ENCODE assay signal across 11 cellular contexts in genomic region chr10:101120520-101120883, GRCh38. TPM values are rescaled to one million over a fixed set of nuclear protein-coding genes. Genes with fewer than 3 reads are reported as not detected.
A peak's percentile ranks its signal among the peaks of the same experiment; 100 is the strongest.
DNase-seq lines count a peak whose midpoint lies in the region; ATAC-seq, FAIRE-seq and TF ChIP-seq lines count a peak whose summit lies in the region.
"Had no signal": no experiment of that assay in that cellular context is flagged by ENCODE, and none has a peak within 500 bp of the region (broad histone marks: within the 10 kb centered on the region; RNA-seq: fewer than 3 reads in every experiment).

No MANE protein-coding gene starts in this region.

- no peaks in the 10 kb centered on the region for H3K9me3 Mint-ChIP-seq in activated CD4-positive, alpha-beta T cell treated with anti-CD3 and anti-CD28 coated beads, Interleukin-2, amount 10 ng/mL, durations not matched to agents 7 days and 5 days
- no peaks in the 10 kb centered on the region for H3K9me3 Mint-ChIP-seq in activated naive CD8-positive, alpha-beta T cell treated with anti-CD3 and anti-CD28 coated beads for 36 hours

- no peak for DNase-seq in activated CD4-positive, alpha-beta T cell treated with anti-CD3 and anti-CD28 coated beads, Interleukin-2, amount 10 ng/mL, durations not matched to agents 7 days and 5 days
- DNase-seq in activated CD4-positive, alpha-beta T cell treated with anti-CD3 and anti-CD28 coated beads for 48 hours, result no peak
- no peak for DNase-seq in activated naive CD8-positive, alpha-beta T cell treated with anti-CD3 and anti-CD28 coated beads for 36 hours
- DNase-seq in HepG2 (ENCODE audit: low spot score) (no peak), suprapubic skin (ENCODE audit: low spot score in 2 of 2) (no peak), SK-N-SH (no peak), HAP-1 (ENCODE audit: low spot score in 2 of 2) (no peak), NCI-H1105 treated with DMSO at 0.1 percent for 48 hours (lab: John Stamatoyannopoulos, UW) (no peak)
- DNase-seq: cerebellar nuclear complex, GOT3 had no signal

- no peaks in the 10 kb centered on the region for H3K9me3 ChIP-seq in HepG2 (ENCODE audit: low read length)
- no peaks in the 10 kb centered on the region for H3K9me3 ChIP-seq in suprapubic skin
- H3K9me3 ChIP-seq in SK-N-SH, result no peaks in the 10 kb centered on the region
- H3K9me3 ChIP-seq in HAP-1, result no peaks in the 10 kb centered on the region

- WGBS in HepG2 (ENCODE audit: low lambda C conversion rate), result 92% methylated on average over 2 of the region's 2 CpGs
- WGBS in suprapubic skin, result 96% methylated on average over 2 of the region's 2 CpGs
- 64% methylated on average over 1 of the region's 2 CpGs for WGBS in SK-N-SH (ENCODE audit: low lambda C conversion rate)

- in situ Hi-C loops in HepG2 (cut with HindIII; ENCODE audit: extremely low pct_ligation_motif_present, low pct_unique_long_range_greater_than_20kb), result no loop called here
- in situ Hi-C loops in HAP-1 (cut with MboI; ENCODE audit: low sequenced_read_pairs), result no loop called here

- POLR2A ChIA-PET in activated CD4-positive, alpha-beta T cell treated with anti-CD3 and anti-CD28 coated beads, Interleukin-2, amount 10 ng/mL, durations not matched to agents 7 days and 5 days (lab: Charles Lee), result no interaction called here
- POLR2A ChIA-PET in HepG2 (lab: Yijun Ruan, JAX) (no interaction called here), SK-N-SH (lab: Yijun Ruan, JAX) (no interaction called here)

- H3K27ac ChIP-seq in HepG2 (ENCODE audit: extremely low read length, insufficient read depth, low read length) (no peak overlapping the region), suprapubic skin (no peak overlapping the region), SK-N-SH (ENCODE audit: low read depth in 2 of 2, low read length in 1 of 2) (no peak overlapping the region)

- no peak for FAIRE-seq in HepG2 (lab: Jason Lieb, UNC)

- TF ChIP-seq RAD21 in HepG2 (CRISPR knock-in tag; IDR thresholded peaks at IDR 0.05) (no peak), SK-N-SH (IDR thresholded peaks at IDR 0.05; ENCODE audit: low read length) (no peak)

- peaks cover 75% of the 10 kb centered on the region for H3K27me3 Mint-ChIP-seq in activated CD4-positive, alpha-beta T cell treated with anti-CD3 and anti-CD28 coated beads, Interleukin-2, amount 10 ng/mL, durations not matched to agents 7 days and 5 days
- peaks cover 58% of the 10 kb centered on the region for H3K27me3 Mint-ChIP-seq in activated naive CD8-positive, alpha-beta T cell treated with anti-CD3 and anti-CD28 coated beads for 36 hours

- H3K4me3 Mint-ChIP-seq in activated CD4-positive, alpha-beta T cell treated with anti-CD3 and anti-CD28 coated beads, Interleukin-2, amount 10 ng/mL, durations not matched to agents 7 days and 5 days, result peak overlapping the region; percentile 85
- peak overlapping the region; percentile 85 for H3K4me3 Mint-ChIP-seq in activated naive CD8-positive, alpha-beta T cell treated with anti-CD3 and anti-CD28 coated beads for 36 hours

- CTCF ChIA-PET in activated CD4-positive, alpha-beta T cell treated with anti-CD3 and anti-CD28 coated beads, Interleukin-2, amount 10 ng/mL, durations not matched to agents 7 days and 5 days (lab: Charles Lee), result no interaction called here
- CTCF ChIA-PET in HepG2 (lab: Yijun Ruan, JAX; ENCODE audit: low intra/inter-chr PET ratio, low total read pairs) (no interaction called here), SK-N-SH (lab: Yijun Ruan, JAX) (no interaction called here)

- H3K9ac ChIP-seq in HepG2 (ENCODE audit: insufficient read depth, low read depth, low read length) (no peak overlapping the region), SK-N-SH (no peak overlapping the region)

- H3K79me2 ChIP-seq in HepG2 (ENCODE audit: insufficient read depth, low read length) (no peaks in the 10 kb centered on the region), SK-N-SH (ENCODE audit: insufficient read depth) (no peaks in the 10 kb centered on the region)

- no peaks in the 10 kb centered on the region for H3K9me2 ChIP-seq in SK-N-SH

- peaks cover 25% of the 10 kb centered on the region for H3K4me1 Mint-ChIP-seq in activated CD4-positive, alpha-beta T cell treated with anti-CD3 and anti-CD28 coated beads, Interleukin-2, amount 10 ng/mL, durations not matched to agents 7 days and 5 days
- peaks cover 23% of the 10 kb centered on the region for H3K4me1 Mint-ChIP-seq in activated naive CD8-positive, alpha-beta T cell treated with anti-CD3 and anti-CD28 coated beads for 36 hours

- H3K36me3 Mint-ChIP-seq in activated CD4-positive, alpha-beta T cell treated with anti-CD3 and anti-CD28 coated beads, Interleukin-2, amount 10 ng/mL, durations not matched to agents 7 days and 5 days (ENCODE audit: low read depth), result no peaks in the 10 kb centered on the region
- no peaks in the 10 kb centered on the region for H3K36me3 Mint-ChIP-seq in activated naive CD8-positive, alpha-beta T cell treated with anti-CD3 and anti-CD28 coated beads for 36 hours

- H3K4me3 ChIP-seq in HepG2 (replicated peaks in 1 of 3; ENCODE audit: insufficient read depth in 1 of 3, low read depth in 2 of 3, low read length in 3 of 3), result peak overlapping the region; percentile 55 to 74 (median 66); a peak in 5 of 6 replicates
- H3K4me3 ChIP-seq in suprapubic skin, result peak overlapping the region; percentile 56
- H3K4me3 ChIP-seq in SK-N-SH (ENCODE audit: low read depth in 2 of 2, low read length in 1 of 2), result no peak overlapping the region
- no peak overlapping the region for H3K4me3 ChIP-seq in HAP-1

- H2AFZ ChIP-seq in HepG2 (ENCODE audit: low read length) (peak overlapping the region; percentile 61), SK-N-SH (ENCODE audit: low read depth) (no peak overlapping the region)

- TF ChIP-seq POLR2A in HepG2 (IDR thresholded peaks at IDR 0.05; ENCODE audit: insufficient read depth in 1 of 2, low read depth in 2 of 2, low read length in 2 of 2), result no peak
- TF ChIP-seq POLR2A in suprapubic skin (IDR thresholded peaks at IDR 0.05), result no peak

- H3K36me3 ChIP-seq in HepG2 (replicated peaks in 1 of 2; ENCODE audit: control insufficient read depth in 1 of 2, insufficient read depth in 2 of 2, low read length in 2 of 2), result no peaks in the 10 kb centered on the region
- no peaks in the 10 kb centered on the region for H3K36me3 ChIP-seq in suprapubic skin
- no peaks in the 10 kb centered on the region for H3K36me3 ChIP-seq in SK-N-SH (replicated peaks in 1 of 2; ENCODE audit: control insufficient read depth in 1 of 2, insufficient read depth in 2 of 2, low read length in 1 of 2)
- H3K36me3 ChIP-seq in HAP-1 (replicated peaks), result no peaks in the 10 kb centered on the region

- H3K27me3 ChIP-seq in HepG2 (ENCODE audit: control insufficient read depth in 1 of 2, insufficient read depth in 2 of 2, low read length in 2 of 2) (peaks cover 5 to 40% of the 10 kb centered on the region in 2 experiments; a peak in 3 of 5 replicates), suprapubic skin (peaks cover 74% of the 10 kb centered on the region), SK-N-SH (ENCODE audit: insufficient read depth) (peaks cover 84% of the 10 kb centered on the region), HAP-1 (ENCODE audit: low read depth) (peaks cover 52% of the 10 kb centered on the region)

- no peaks in the 10 kb centered on the region for H4K20me1 ChIP-seq in HepG2 (ENCODE audit: insufficient read depth, low read length)
- H4K20me1 ChIP-seq in SK-N-SH (ENCODE audit: insufficient read depth), result no peaks in the 10 kb centered on the region

- H3K4me1 ChIP-seq in HepG2 (ENCODE audit: insufficient read depth, low read length), result peaks cover 25% of the 10 kb centered on the region
- H3K4me1 ChIP-seq in suprapubic skin, result peaks cover 32% of the 10 kb centered on the region
- peaks cover 0 to 19% of the 10 kb centered on the region in 2 experiments; a peak in 1 of 4 replicates for H3K4me1 ChIP-seq in SK-N-SH (ENCODE audit: control insufficient read depth in 1 of 2, insufficient read depth in 2 of 2, low read depth in 1 of 2, low read length in 1 of 2)
- no peaks in the 10 kb centered on the region for H3K4me1 ChIP-seq in HAP-1

- no peak for ATAC-seq in HepG2

- no peaks in the 10 kb centered on the region for H3F3A ChIP-seq in SK-N-SH (replicated peaks; ENCODE audit: insufficient read depth)

- TF ChIP-seq EP300 in HepG2 (IDR thresholded peaks at IDR 0.05; ENCODE audit: low read depth in 2 of 2, low read length in 2 of 2) (no peak), HepG2 (CRISPR knock-in tag; IDR thresholded peaks at IDR 0.05; ENCODE audit: borderline replicate concordance) (no peak), suprapubic skin (IDR thresholded peaks at IDR 0.05) (no peak), SK-N-SH (IDR thresholded peaks at IDR 0.05; ENCODE audit: borderline replicate concordance in 1 of 2, low read depth in 1 of 2, low read length in 1 of 2) (no peak)

- H3K4me2 ChIP-seq in HepG2 (ENCODE audit: low read depth, low read length) (peak overlapping the region; percentile 90), SK-N-SH (no peak overlapping the region)

- intact Hi-C loops in HepG2 (cut with micrococcal nuclease; ENCODE audit: unreplicated experiment), result no loop called here

- BruUV-seq in HepG2 (replicated peaks; lab: Mats Ljungman, UMichigan), result no TSS peak

- H3K27ac Mint-ChIP-seq in activated CD4-positive, alpha-beta T cell treated with anti-CD3 and anti-CD28 coated beads, Interleukin-2, amount 10 ng/mL, durations not matched to agents 7 days and 5 days, result peak overlapping the region; percentile 96
- H3K27ac Mint-ChIP-seq in activated naive CD8-positive, alpha-beta T cell treated with anti-CD3 and anti-CD28 coated beads for 36 hours, result no peak overlapping the region

- TF ChIP-seq CTCF in HepG2 (CRISPR knock-in tag; IDR thresholded peaks at IDR 0.05) (no peak), suprapubic skin (IDR thresholded peaks at IDR 0.05) (no peak), SK-N-SH (IDR thresholded peaks at IDR 0.05) (no peak)

RNA-seq across cellular contexts. Expression of gene TLX1, which starts 10.6 kb away (rescaled TPM):
- total RNA-seq in activated CD4-positive, alpha-beta T cell treated with anti-CD3 and anti-CD28 coated beads, Interleukin-2, amount 10 ng/mL, durations not matched to agents 7 days and 5 days, result not detected
- not detected for total RNA-seq in activated naive CD8-positive, alpha-beta T cell treated with anti-CD3 and anti-CD28 coated beads for 36 hours
- total RNA-seq in HepG2 (2016; rRNA removed; fragmentation: Illumina TruSeq; extraction: Trizol) (0.07 TPM in 2 replicates), suprapubic skin (not detected)
- not detected in 2 replicates for total RNA-seq in HepG2 (2016; cell fraction: cytosol; rRNA removed; fragmentation: Illumina TruSeq; extraction: Trizol; ENCODE audit: low read depth)
- total RNA-seq in HepG2 (2016; cell fraction: insoluble cytoplasmic fraction; rRNA removed; fragmentation: Illumina TruSeq; extraction: Trizol), result 0.09 TPM in 1 of 2 replicates, not detected in the other
- total RNA-seq in HepG2 (2016; cell fraction: membrane; rRNA removed; fragmentation: Illumina TruSeq; extraction: Trizol), result 0.10 TPM in 1 of 2 replicates, not detected in the other
- 0.13 and 0.22 TPM in 2 replicates for total RNA-seq in HepG2 (2016; cell fraction: nucleus; rRNA removed; fragmentation: Illumina TruSeq; extraction: Trizol)
- polyA plus RNA-seq in HepG2 (2011; rRNA removed) (0.20 and 0.26 TPM in 2 replicates), SK-N-SH (2012; rRNA removed) (0.02 TPM in 1 of 2 replicates, not detected in the other)
- polyA plus RNA-seq in HepG2 (2011; cell fraction: cytosol; rRNA removed), result 0.15 and 0.16 TPM in 2 replicates
- 0.87 and 1.6 TPM in 2 replicates for polyA plus RNA-seq in HepG2 (2011; cell fraction: nucleus; rRNA removed)
- polyA plus RNA-seq in HepG2 (2012), result 0.09 and 0.21 TPM in 2 replicates
- polyA plus RNA-seq in HepG2 (2016; cell fraction: cytosol; fragmentation: Illumina TruSeq; extraction: Trizol; ENCODE audit: low read depth), result 0.05 and 0.09 TPM in 2 replicates
- 0.08 TPM in 1 of 2 replicates, not detected in the other for polyA plus RNA-seq in HepG2 (2016; cell fraction: insoluble cytoplasmic fraction; fragmentation: Illumina TruSeq; extraction: Trizol; ENCODE audit: low read depth)
- polyA plus RNA-seq in HepG2 (2016; cell fraction: membrane; fragmentation: Illumina TruSeq; extraction: Trizol; ENCODE audit: low read depth), result 0.16 TPM in 1 of 2 replicates, not detected in the other
- not detected in 2 replicates for polyA plus RNA-seq in HepG2 (2016; cell fraction: nucleus; fragmentation: Illumina TruSeq; extraction: Trizol; ENCODE audit: insufficient read depth, low read depth)
- 1.3 TPM in 1 of 2 replicates, not detected in the other for polyA minus RNA-seq in HepG2 (2011; rRNA and poly(A)+ RNA removed; ENCODE audit: low replicate concordance)
- not detected in 2 replicates for polyA minus RNA-seq in HepG2 (2011; cell fraction: cytosol; rRNA and poly(A)+ RNA removed)
- 0.13 TPM in 1 of 2 replicates, not detected in the other for polyA minus RNA-seq in HepG2 (2011; cell fraction: nucleus; rRNA and poly(A)+ RNA removed)
- 0.03 TPM in 1 of 2 replicates, not detected in the other for polyA plus RNA-seq in SK-N-SH (2012; cell fraction: cytosol; rRNA removed)
- not detected in 2 replicates for polyA plus RNA-seq in SK-N-SH (2012; cell fraction: nucleus; rRNA removed)
- total RNA-seq: NCI-H460 had no signal

RNA-seq across cellular contexts. Expression of gene KAZALD1, which starts 58.7 kb away (rescaled TPM):
- total RNA-seq in activated CD4-positive, alpha-beta T cell treated with anti-CD3 and anti-CD28 coated beads, Interleukin-2, amount 10 ng/mL, durations not matched to agents 7 days and 5 days, result under 1 TPM; 0.27 to 0.55 TPM
- total RNA-seq in activated naive CD8-positive, alpha-beta T cell treated with anti-CD3 and anti-CD28 coated beads for 36 hours, result under 1 TPM; 0.25 to 0.28 TPM
- total RNA-seq in HepG2 (2016; rRNA removed; fragmentation: Illumina TruSeq; extraction: Trizol) (18.0 and 27.7 TPM in 2 replicates), suprapubic skin (1 to 10 TPM; 1.6 to 4.2 (median 2.5) TPM)
- total RNA-seq in HepG2 (2016; cell fraction: cytosol; rRNA removed; fragmentation: Illumina TruSeq; extraction: Trizol; ENCODE audit: low read depth), result 8.5 and 8.9 TPM in 2 replicates
- 14.9 and 26.2 TPM in 2 replicates for total RNA-seq in HepG2 (2016; cell fraction: insoluble cytoplasmic fraction; rRNA removed; fragmentation: Illumina TruSeq; extraction: Trizol)
- total RNA-seq in HepG2 (2016; cell fraction: membrane; rRNA removed; fragmentation: Illumina TruSeq; extraction: Trizol), result 21.1 and 23.2 TPM in 2 replicates
- total RNA-seq in HepG2 (2016; cell fraction: nucleus; rRNA removed; fragmentation: Illumina TruSeq; extraction: Trizol), result 32.0 and 35.5 TPM in 2 replicates
- polyA plus RNA-seq in HepG2 (2011; rRNA removed) (16.7 and 16.8 TPM in 2 replicates), SK-N-SH (2012; rRNA removed) (1.9 and 3.0 TPM in 2 replicates)
- polyA plus RNA-seq in HepG2 (2011; cell fraction: cytosol; rRNA removed), result 12.0 and 21.9 TPM in 2 replicates
- polyA plus RNA-seq in HepG2 (2011; cell fraction: nucleus; rRNA removed), result 46.9 and 60.7 TPM in 2 replicates
- polyA plus RNA-seq in HepG2 (2012), result 10.6 and 15.7 TPM in 2 replicates
- 6.1 and 8.0 TPM in 2 replicates for polyA plus RNA-seq in HepG2 (2016; cell fraction: cytosol; fragmentation: Illumina TruSeq; extraction: Trizol; ENCODE audit: low read depth)
- 14.9 and 20.6 TPM in 2 replicates for polyA plus RNA-seq in HepG2 (2016; cell fraction: insoluble cytoplasmic fraction; fragmentation: Illumina TruSeq; extraction: Trizol; ENCODE audit: low read depth)
- polyA plus RNA-seq in HepG2 (2016; cell fraction: membrane; fragmentation: Illumina TruSeq; extraction: Trizol; ENCODE audit: low read depth), result 16.2 and 17.5 TPM in 2 replicates
- polyA plus RNA-seq in HepG2 (2016; cell fraction: nucleus; fragmentation: Illumina TruSeq; extraction: Trizol; ENCODE audit: insufficient read depth, low read depth), result 52.2 and 57.1 TPM in 2 replicates
- 32.5 and 65.2 TPM in 2 replicates for polyA minus RNA-seq in HepG2 (2011; rRNA and poly(A)+ RNA removed; ENCODE audit: low replicate concordance)
- 8.6 and 15.6 TPM in 2 replicates for polyA minus RNA-seq in HepG2 (2011; cell fraction: cytosol; rRNA and poly(A)+ RNA removed)
- 36.6 and 46.4 TPM in 2 replicates for polyA minus RNA-seq in HepG2 (2011; cell fraction: nucleus; rRNA and poly(A)+ RNA removed)
- polyA plus RNA-seq in SK-N-SH (2012; cell fraction: cytosol; rRNA removed), result 0.84 and 1.4 TPM in 2 replicates
- polyA plus RNA-seq in SK-N-SH (2012; cell fraction: nucleus; rRNA removed), result 6.2 and 8.4 TPM in 2 replicates

Comparison
In these comparisons a context has a peak if more than half of its experiments do, and no peak if none do; other contexts are left out.
1. H3K4me3 ChIP-seq: peak in HepG2 (3 of 3) and suprapubic skin (single experiment); none in SK-N-SH (0 of 2) and HAP-1 (single experiment).